Comparison of ENCODE assay signal across 2 cellular contexts in the genomic region with DNA sequence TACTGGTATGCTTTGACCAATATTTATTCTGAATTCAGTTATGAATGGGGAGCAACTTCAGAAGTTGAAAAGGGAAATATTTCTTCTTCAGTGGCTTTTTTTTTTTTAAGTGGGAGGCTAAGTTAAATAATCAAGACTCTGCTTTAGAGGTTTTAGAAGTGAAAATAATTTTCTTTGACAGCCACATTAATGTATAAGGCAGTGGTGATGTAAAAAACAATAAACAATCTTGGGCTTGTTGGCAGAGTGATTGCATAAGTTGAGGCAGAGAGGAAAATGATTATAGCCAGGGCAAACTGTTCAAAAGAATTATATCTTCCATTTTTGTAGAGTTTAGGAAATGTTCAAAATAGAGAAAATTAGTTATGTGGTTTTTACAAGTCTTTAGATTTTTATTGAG.
TF ChIP-seq lines count a peak whose summit lies in the region.

No MANE protein-coding gene starts in this region.

TF ChIP-seq in A549, 52 proteins besides CTCF, POLR2A, EP300 and RAD21:
- TF ChIP-seq, protein P1, sequence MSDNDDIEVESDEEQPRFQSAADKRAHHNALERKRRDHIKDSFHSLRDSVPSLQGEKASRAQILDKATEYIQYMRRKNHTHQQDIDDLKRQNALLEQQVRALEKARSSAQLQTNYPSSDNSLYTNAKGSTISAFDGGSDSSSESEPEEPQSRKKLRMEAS (IDR thresholded peaks at IDR 0.05) = no peak
- TF ChIP-seq MAZ (IDR thresholded peaks at IDR 0.05; ENCODE audit: borderline replicate concordance, low read depth, low read length) = no peak

TF ChIP-seq in GM23338, 12 proteins besides CTCF, POLR2A, EP300 and RAD21:
- TF ChIP-seq STAT1 (IDR thresholded peaks at IDR 0.05; ENCODE audit: unreplicated experiment) (no peak), EZH2 (IDR thresholded peaks at IDR 0.05; ENCODE audit: low read depth, unreplicated experiment) (no peak), POLR2AphosphoS5 (IDR thresholded peaks at IDR 0.05; ENCODE audit: low read depth) (no peak), JUNB (IDR thresholded peaks at IDR 0.05; ENCODE audit: unreplicated experiment) (no peak), ZNF114 (CRISPR knock-in tag; IDR thresholded peaks at IDR 0.05) (no peak)
